8 cellular contexts compared by ENCODE assay signal in the genomic region with DNA sequence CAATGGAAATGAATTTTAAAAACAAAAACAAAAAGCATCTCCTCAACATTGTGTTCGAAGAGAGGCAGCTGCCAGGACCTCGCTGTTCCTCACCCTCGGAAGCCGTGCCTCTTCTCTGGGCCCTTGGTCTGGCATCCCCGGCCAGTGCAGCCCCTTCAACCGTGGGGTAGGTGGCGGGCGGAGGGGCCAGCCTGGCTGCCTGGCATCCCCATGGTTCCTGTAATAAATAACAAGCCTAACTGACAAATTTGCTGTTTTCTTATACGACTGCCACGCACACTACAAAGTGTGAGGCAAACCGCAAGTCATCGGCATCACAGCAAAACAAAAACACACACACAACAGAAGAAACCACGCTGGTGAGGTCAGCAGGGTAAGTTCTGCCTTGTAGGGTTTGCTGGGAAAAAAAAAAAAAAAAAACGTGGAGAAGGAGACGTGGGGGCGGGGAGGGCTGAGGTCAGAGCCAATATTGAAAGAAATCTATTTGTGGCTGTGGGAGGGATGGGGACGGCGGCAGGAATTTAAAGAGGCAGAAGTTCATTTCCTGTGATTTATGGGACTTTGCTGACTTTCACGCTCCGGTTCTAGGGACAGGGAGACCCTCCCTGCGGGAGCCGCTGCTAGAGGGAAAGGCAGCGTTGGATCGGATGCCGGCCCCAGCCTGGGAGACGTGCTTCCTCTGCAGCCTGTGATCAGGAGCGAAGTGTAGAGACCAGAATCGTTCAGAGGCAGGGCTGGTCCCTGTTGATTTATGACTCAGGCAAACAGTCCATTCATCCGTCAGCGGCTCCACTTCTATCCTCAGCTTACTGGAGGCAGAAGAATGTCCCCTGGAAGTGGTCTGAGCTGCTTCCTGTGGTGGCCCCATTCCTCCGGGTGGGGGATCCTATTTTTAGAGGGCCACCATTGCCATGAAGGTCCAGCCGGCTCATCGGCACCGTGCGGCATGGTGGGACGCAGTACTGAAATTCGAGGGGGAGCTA.
DNase-seq lines count a peak whose midpoint lies in the region; ATAC-seq, FAIRE-seq and TF ChIP-seq lines count a peak whose summit lies in the region.

No MANE protein-coding gene starts in this region.

- peaks cover 21% of the 10 kb centered on the region for H3K27me3 ChIP-seq in CD4-positive, alpha-beta T cell (ENCODE audit: control insufficient read depth, insufficient read depth, low read length)

- H3K9me3 Mint-ChIP-seq in CD4-positive, alpha-beta T cell = no peaks in the 10 kb centered on the region
- no peaks in the 10 kb centered on the region for H3K9me3 Mint-ChIP-seq in natural killer cell

- TF ChIP-seq CTCF in CD4-positive, alpha-beta T cell (IDR thresholded peaks at IDR 0.05) = no peak
- TF ChIP-seq CTCF in epithelial cell of esophagus (IDR thresholded peaks at IDR 0.05; ENCODE audit: insufficient read depth, low read depth, low read length, missing control alignments) (no peak), natural killer cell (IDR thresholded peaks at IDR 0.05) (no peak), D721Med (IDR thresholded peaks at IDR 0.05; ENCODE audit: insufficient read depth, missing control alignments) (no peak)

- DNase-seq in CD4-positive, alpha-beta T cell = no peak
- peak; percentile 2 for DNase-seq in OCI-M1 (lab: John Stamatoyannopoulos, UW)
- DNase-seq in epithelial cell of esophagus (ENCODE audit: low read depth) = peak; percentile 36
- no peak for DNase-seq in natural killer cell
- DNase-seq in Kasumi-1 (lab: John Stamatoyannopoulos, UW) = no peak
- DNase-seq in D721Med (ENCODE audit: insufficient read length, low spot score) = no peak

- POLR2A ChIA-PET in CD4-positive, alpha-beta T cell (lab: Charles Lee) = no interaction called here

- peaks cover 7% of the 10 kb centered on the region for H3K4me1 Mint-ChIP-seq in CD4-positive, alpha-beta T cell (ENCODE audit: low read depth)
- H3K4me1 Mint-ChIP-seq in natural killer cell = peaks cover 9 to 15% of the 10 kb centered on the region in 2 donors

- H3K27ac Mint-ChIP-seq in CD4-positive, alpha-beta T cell = no peak overlapping the region
- H3K27ac Mint-ChIP-seq in natural killer cell = no peak overlapping the region

- FAIRE-seq in D721Med (lab: Jason Lieb, UNC) = no peak

- intact Hi-C loops in CD4-positive, alpha-beta T cell (cut with DNase I, micrococcal nuclease) = no loop called here
- intact Hi-C loops in natural killer cell (cut with micrococcal nuclease) = no loop called here

- H3K9me3 ChIP-seq in CD4-positive, alpha-beta T cell (ENCODE audit: control insufficient read depth, low read length) = no peaks in the 10 kb centered on the region

- H3K27me3 Mint-ChIP-seq in CD4-positive, alpha-beta T cell = peaks cover 61% of the 10 kb centered on the region
- H3K27me3 Mint-ChIP-seq in natural killer cell (ENCODE audit: low read depth in 2 of 2) = peaks cover 41 to 55% of the 10 kb centered on the region in 2 donors

- H3K36me3 Mint-ChIP-seq in CD4-positive, alpha-beta T cell (ENCODE audit: low read depth) = no peaks in the 10 kb centered on the region
- no peaks in the 10 kb centered on the region for H3K36me3 Mint-ChIP-seq in natural killer cell

- no peak overlapping the region for H3K27ac ChIP-seq in CD4-positive, alpha-beta T cell (ENCODE audit: low read depth, low read length)

- CTCF ChIA-PET in CD4-positive, alpha-beta T cell (lab: Charles Lee) = no interaction called here

- peak overlapping the region; percentile 34 for H3K4me3 Mint-ChIP-seq in CD4-positive, alpha-beta T cell
- H3K4me3 Mint-ChIP-seq in natural killer cell = peak overlapping the region; percentile 61

- ATAC-seq in CD4-positive, alpha-beta T cell (ENCODE audit: poor library complexity) = no peak
- ATAC-seq in natural killer cell = peak in 1 of 3 donors; percentile 18
- no peak for ATAC-seq in GM21367 (IDR thresholded peaks at IDR 0.05; ENCODE audit: unreplicated experiment)
- no peak for ATAC-seq in HG02973 (IDR thresholded peaks at IDR 0.05; ENCODE audit: unreplicated experiment)

- no peak overlapping the region for H3K4me3 ChIP-seq in epithelial cell of esophagus (ENCODE audit: low read length)

Comparison
In these comparisons a context has a peak if more than half of its experiments do, and no peak if none do; other contexts are left out.
1. DNase-seq: peak in OCI-M1 (single experiment) and epithelial cell of esophagus (single experiment); none in CD4-positive, alpha-beta T cell (0 of 10), natural killer cell (single experiment), Kasumi-1 (0 of 2) and D721Med (single experiment).